Comparison of ENCODE assay signal across 30 cellular contexts in genomic region chr22:42385691-42386090, GRCh38. TPM values are rescaled to one million over a fixed set of nuclear protein-coding genes. Genes with fewer than 3 reads are reported as not detected.
DNase-seq lines count a peak whose midpoint lies in the region; ATAC-seq and TF ChIP-seq lines count a peak whose summit lies in the region.
"Had no signal": no experiment of that assay in that cellular context is flagged by ENCODE, and none has a peak within 500 bp of the region (broad histone marks: within the 10 kb centered on the region; RNA-seq: fewer than 3 reads in every experiment).

No MANE protein-coding gene starts in this region.

- POLR2A ChIA-PET in RWPE1 (lab: Yijun Ruan, JAX; ENCODE audit: low non-redundant PET), result no interaction called here
- POLR2A ChIA-PET in CD4-positive, alpha-beta T cell (lab: Charles Lee), result no interaction called here
- POLR2A ChIA-PET in CD8-positive, alpha-beta T cell (lab: Charles Lee), result no interaction called here

- CTCF ChIA-PET in RWPE1 (lab: Yijun Ruan, JAX), result interaction anchor here (0.7 kb wide), 1 partner anchor 30 kb away, joined by 3 read pairs; no protein-coding TSS in a partner anchor
- CTCF ChIA-PET in CD4-positive, alpha-beta T cell (lab: Charles Lee), result no interaction called here
- CTCF ChIA-PET in CD8-positive, alpha-beta T cell (lab: Charles Lee), result no interaction called here

- no peaks in the 10 kb centered on the region for H3K36me3 ChIP-seq in CD8-positive, alpha-beta T cell (ENCODE audit: insufficient read depth, low read length)
- H3K36me3 ChIP-seq: BE2C, breast epithelium, esophagus squamous epithelium, transverse colon had no signal

- no peak overlapping the region for H3K4me3 ChIP-seq in CD8-positive, alpha-beta T cell (ENCODE audit: low read depth, low read length)
- H3K4me3 ChIP-seq: A549, breast epithelium, coronary artery, esophagus squamous epithelium, SK-N-MC, transverse colon had no signal

- ATAC-seq in CD4-positive, alpha-beta T cell (ENCODE audit: poor library complexity), result no peak
- no peak for ATAC-seq in HG03039 (IDR thresholded peaks at IDR 0.05; ENCODE audit: unreplicated experiment)
- no peak for ATAC-seq in GM21423 (IDR thresholded peaks at IDR 0.05; ENCODE audit: unreplicated experiment)
- no peak for ATAC-seq in CD8-positive, alpha-beta T cell
- ATAC-seq: natural killer cell treated with Interleukin-12 subunit alpha and Interleukin-12 subunit beta and Interleukin-15 and Interleukin-18, amount 100 ng/mL, for 72 hours; stimulated activated naive CD8-positive, alpha-beta T cell treated with anti-CD3 and anti-CD28 coated beads, Interleukin-15, amount 100 ng/mL, for 72 hours had no signal

- no peaks in the 10 kb centered on the region for H3K27me3 ChIP-seq in CD4-positive, alpha-beta T cell (ENCODE audit: control insufficient read depth, insufficient read depth, low read length)
- no peaks in the 10 kb centered on the region for H3K27me3 ChIP-seq in CD8-positive, alpha-beta T cell (ENCODE audit: insufficient read depth, low read length)
- H3K27me3 ChIP-seq: BE2C, breast epithelium, esophagus squamous epithelium, transverse colon had no signal

- H3K4me1 Mint-ChIP-seq in T-helper 1 cell treated with Interleukin-12 subunit alpha and Interleukin-12 subunit beta and Interleukin-4 antibody, amounts not matched to agents 30 μg/mL and 1 μg/mL, for 36 hours (ENCODE audit: low read depth), result no peaks in the 10 kb centered on the region
- no peaks in the 10 kb centered on the region for H3K4me1 Mint-ChIP-seq in CD4-positive, alpha-beta T cell (ENCODE audit: low read depth)
- no peaks in the 10 kb centered on the region for H3K4me1 Mint-ChIP-seq in CD8-positive, alpha-beta T cell (ENCODE audit: low read depth)
- H3K4me1 Mint-ChIP-seq: activated CD4-positive, alpha-beta T cell treated with anti-CD3 and anti-CD28 coated beads, Interleukin-2, amount 10 ng/mL, durations not matched to agents 7 days and 5 days; stimulated activated naive CD8-positive, alpha-beta T cell treated with anti-CD3 and anti-CD28 coated beads, Interleukin-15, amount 100 ng/mL, for 72 hours had no signal

- no peak overlapping the region for H3K4me3 Mint-ChIP-seq in T-helper 1 cell treated with Interleukin-12 subunit alpha and Interleukin-12 subunit beta and Interleukin-4 antibody, amounts not matched to agents 30 μg/mL and 1 μg/mL, for 36 hours
- no peak overlapping the region for H3K4me3 Mint-ChIP-seq in CD4-positive, alpha-beta T cell
- no peak overlapping the region for H3K4me3 Mint-ChIP-seq in CD8-positive, alpha-beta T cell
- H3K4me3 Mint-ChIP-seq: activated CD4-positive, alpha-beta T cell treated with anti-CD3 and anti-CD28 coated beads, Interleukin-2, amount 10 ng/mL, durations not matched to agents 7 days and 5 days; activated naive CD4-positive, alpha-beta T cell treated with anti-CD3 and anti-CD28 coated beads for 36 hours; endodermal cell; natural killer cell treated with Interleukin-12 subunit alpha and Interleukin-12 subunit beta and Interleukin-15 and Interleukin-18, amount 100 ng/mL, for 72 hours; stimulated activated naive CD8-positive, alpha-beta T cell treated with anti-CD3 and anti-CD28 coated beads, Interleukin-15, amount 100 ng/mL, for 72 hours; T-helper 2 cell treated with Interferon-gamma antibody and Interleukin-4, amounts not matched to agents 5 μg/mL and 100 μg/mL, for 36 hours had no signal

- H3K27ac ChIP-seq in RWPE1, result peak overlapping the region; percentile 21
- H3K27ac ChIP-seq in CD4-positive, alpha-beta T cell (ENCODE audit: low read depth, low read length), result no peak overlapping the region
- no peak overlapping the region for H3K27ac ChIP-seq in CD8-positive, alpha-beta T cell (ENCODE audit: low read depth, low read length)
- H3K27ac ChIP-seq: A549, breast epithelium, coronary artery, esophagus squamous epithelium, SK-N-MC, transverse colon, VCaP had no signal

- H3K4me1 ChIP-seq in CD8-positive, alpha-beta T cell (ENCODE audit: insufficient read depth, low read length), result no peaks in the 10 kb centered on the region
- H3K4me1 ChIP-seq: A549, breast epithelium, transverse colon had no signal

- H3K27me3 Mint-ChIP-seq in T-helper 1 cell treated with Interleukin-12 subunit alpha and Interleukin-12 subunit beta and Interleukin-4 antibody, amounts not matched to agents 30 μg/mL and 1 μg/mL, for 36 hours (ENCODE audit: low read depth), result no peaks in the 10 kb centered on the region
- H3K27me3 Mint-ChIP-seq in CD4-positive, alpha-beta T cell, result no peaks in the 10 kb centered on the region
- H3K27me3 Mint-ChIP-seq in CD8-positive, alpha-beta T cell (ENCODE audit: low read depth), result no peaks in the 10 kb centered on the region
- H3K27me3 Mint-ChIP-seq: stimulated activated naive CD8-positive, alpha-beta T cell treated with anti-CD3 and anti-CD28 coated beads, Interleukin-15, amount 100 ng/mL, for 72 hours had no signal

- H3K9me3 ChIP-seq in CD4-positive, alpha-beta T cell (ENCODE audit: control insufficient read depth, low read length), result no peaks in the 10 kb centered on the region
- no peaks in the 10 kb centered on the region for H3K9me3 ChIP-seq in CD8-positive, alpha-beta T cell (ENCODE audit: low read length)
- H3K9me3 ChIP-seq: A549, BE2C, breast epithelium, esophagus squamous epithelium, transverse colon had no signal

- H3K9me3 Mint-ChIP-seq in T-helper 1 cell treated with Interleukin-12 subunit alpha and Interleukin-12 subunit beta and Interleukin-4 antibody, amounts not matched to agents 30 μg/mL and 1 μg/mL, for 36 hours, result no peaks in the 10 kb centered on the region
- no peaks in the 10 kb centered on the region for H3K9me3 Mint-ChIP-seq in CD4-positive, alpha-beta T cell
- H3K9me3 Mint-ChIP-seq in CD8-positive, alpha-beta T cell, result no peaks in the 10 kb centered on the region
- H3K9me3 Mint-ChIP-seq: activated CD4-positive, alpha-beta T cell treated with anti-CD3 and anti-CD28 coated beads, Interleukin-2, amount 10 ng/mL, durations not matched to agents 7 days and 5 days; activated naive CD4-positive, alpha-beta T cell treated with anti-CD3 and anti-CD28 coated beads for 36 hours; endodermal cell; natural killer cell treated with Interleukin-12 subunit alpha and Interleukin-12 subunit beta and Interleukin-15 and Interleukin-18, amount 100 ng/mL, for 72 hours; stimulated activated naive CD8-positive, alpha-beta T cell treated with anti-CD3 and anti-CD28 coated beads, Interleukin-15, amount 100 ng/mL, for 72 hours; T-helper 2 cell treated with Interferon-gamma antibody and Interleukin-4, amounts not matched to agents 5 μg/mL and 100 μg/mL, for 36 hours had no signal

- H3K36me3 Mint-ChIP-seq in T-helper 1 cell treated with Interleukin-12 subunit alpha and Interleukin-12 subunit beta and Interleukin-4 antibody, amounts not matched to agents 30 μg/mL and 1 μg/mL, for 36 hours (ENCODE audit: low read depth), result no peaks in the 10 kb centered on the region
- no peaks in the 10 kb centered on the region for H3K36me3 Mint-ChIP-seq in CD4-positive, alpha-beta T cell (ENCODE audit: low read depth)
- H3K36me3 Mint-ChIP-seq in CD8-positive, alpha-beta T cell, result no peaks in the 10 kb centered on the region
- H3K36me3 Mint-ChIP-seq: natural killer cell treated with Interleukin-12 subunit alpha and Interleukin-12 subunit beta and Interleukin-15 and Interleukin-18, amount 100 ng/mL, for 72 hours had no signal

- intact Hi-C loops in CD4-positive, alpha-beta T cell (cut with DNase I, micrococcal nuclease), result no loop called here
- intact Hi-C loops in CD8-positive, alpha-beta T cell (cut with DNase I, micrococcal nuclease), result no loop called here

- H3K27ac Mint-ChIP-seq in T-helper 1 cell treated with Interleukin-12 subunit alpha and Interleukin-12 subunit beta and Interleukin-4 antibody, amounts not matched to agents 30 μg/mL and 1 μg/mL, for 36 hours, result peak overlapping the region; percentile 52
- no peak overlapping the region for H3K27ac Mint-ChIP-seq in CD4-positive, alpha-beta T cell
- H3K27ac Mint-ChIP-seq in CD8-positive, alpha-beta T cell, result no peak overlapping the region
- H3K27ac Mint-ChIP-seq: activated CD4-positive, alpha-beta T cell treated with anti-CD3 and anti-CD28 coated beads, Interleukin-2, amount 10 ng/mL, durations not matched to agents 7 days and 5 days; activated naive CD4-positive, alpha-beta T cell treated with anti-CD3 and anti-CD28 coated beads for 36 hours; endodermal cell; natural killer cell treated with Interleukin-12 subunit alpha and Interleukin-12 subunit beta and Interleukin-15 and Interleukin-18, amount 100 ng/mL, for 72 hours; T-helper 2 cell treated with Interferon-gamma antibody and Interleukin-4, amounts not matched to agents 5 μg/mL and 100 μg/mL, for 36 hours had no signal

- TF ChIP-seq CTCF in RWPE1 (conservative IDR thresholded peaks at IDR 0.05; ENCODE audit: low read depth), result no peak
- TF ChIP-seq CTCF in CD4-positive, alpha-beta T cell (IDR thresholded peaks at IDR 0.05), result no peak
- no peak for TF ChIP-seq CTCF in CD8-positive, alpha-beta T cell (IDR thresholded peaks at IDR 0.05)

- DNase-seq in T-helper 1 cell, result no peak
- no peak for DNase-seq in RWPE1 (ENCODE audit: low spot score)
- peak; percentile 69 for DNase-seq in medulla oblongata (ENCODE audit: extremely low spot score)
- no peak for DNase-seq in CD4-positive, alpha-beta T cell
- DNase-seq in CD8-positive, alpha-beta T cell, result no peak
- DNase-seq: activated CD4-positive, alpha-beta T cell treated with anti-CD3 and anti-CD28 coated beads, Interleukin-2, amount 10 ng/mL, durations not matched to agents 7 days and 5 days; activated naive CD4-positive, alpha-beta T cell treated with anti-CD3 and anti-CD28 coated beads for 36 hours; BE2C; COR-L47; endodermal cell; esophagus squamous epithelium; HCEC 1CT; islet precursor cell; NCI-H1048; NCI-H2029; NCI-H345; NK-92 treated with Interleukin-12 subunit alpha and Interleukin-12 subunit beta, amount 100 ng/mL, for 24 hours; stimulated activated CD4-positive, alpha-beta T cell treated with anti-CD3 and anti-CD28 coated beads, Interleukin-15, amount 100 ng/mL, for 24 hours; stimulated activated naive CD8-positive, alpha-beta T cell treated with anti-CD3 and anti-CD28 coated beads, Interleukin-15, amount 100 ng/mL, for 72 hours; transverse colon had no signal

RNA-seq across cellular contexts. Expression of gene NFAM1, which starts 46.5 kb away (rescaled TPM):
- under 1 TPM; 0.34 to 0.38 TPM for total RNA-seq in CD4-positive, alpha-beta T cell
- not detected for total RNA-seq in CD8-positive, alpha-beta T cell
